ENCODE assay signal across 8 cellular contexts in the genomic region with DNA sequence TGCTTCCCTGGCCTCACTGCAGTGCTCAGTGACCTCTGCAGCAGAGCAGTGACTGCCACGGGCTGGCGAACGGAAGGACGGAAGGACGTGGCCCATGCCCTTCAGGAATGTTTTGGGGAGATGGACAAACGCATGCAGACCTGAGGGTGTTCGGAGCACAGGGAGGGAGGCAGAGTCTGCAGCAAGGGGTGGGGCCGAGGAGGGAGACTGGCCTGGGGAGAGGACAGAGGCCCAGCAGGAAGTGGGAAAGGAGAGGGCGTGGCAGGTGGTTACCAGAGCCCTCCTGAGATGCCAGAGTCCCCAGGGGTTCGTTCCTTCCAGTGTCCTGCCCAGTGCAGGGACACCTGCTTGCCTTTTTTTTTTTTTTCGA. TPM values are rescaled to one million over a fixed set of nuclear protein-coding genes. Genes with fewer than 3 reads are reported as not detected.
DNase-seq lines count a peak whose midpoint lies in the region; ATAC-seq and TF ChIP-seq lines count a peak whose summit lies in the region.
"Had no signal": no experiment of that assay in that cellular context is flagged by ENCODE, and none has a peak within 500 bp of the region (broad histone marks: within the 10 kb centered on the region; RNA-seq: fewer than 3 reads in every experiment).

No MANE protein-coding gene starts in this region.

- H3K4me3 ChIP-seq in HEK293 (ENCODE audit: low read depth, low read length) (no peak overlapping the region), SJCRH30 (peak overlapping the region; percentile 45), right cardiac atrium (ENCODE audit: low read length) (no peak overlapping the region), retinal pigment epithelial cell (ENCODE audit: low read length) (peak overlapping the region; percentile 15), prostate gland (no peak overlapping the region)

- no peaks in the 10 kb centered on the region for H3K27me3 ChIP-seq in SJCRH30
- H3K27me3 ChIP-seq in right cardiac atrium (ENCODE audit: control insufficient read depth, insufficient read depth), result no peaks in the 10 kb centered on the region
- no peaks in the 10 kb centered on the region for H3K27me3 ChIP-seq in prostate gland (replicated peaks; ENCODE audit: insufficient read depth)

- POLR2A ChIA-PET in HEK293 (lab: Yijun Ruan, JAX), result no interaction called here

- CTCF ChIA-PET in HEK293 (lab: Yijun Ruan, JAX), result interaction anchor here (0.7 kb wide), 1 partner anchor 139 kb away, joined by 3 read pairs; no protein-coding TSS in a partner anchor

- peak; percentile 53 to 58 for ATAC-seq in right cardiac atrium

- peak overlapping the region; percentile 58 for H3K27ac ChIP-seq in HEK293 (ENCODE audit: extremely low read depth, low read depth, low read length)
- H3K27ac ChIP-seq in SJCRH30, result peak overlapping the region; percentile 45
- no peak overlapping the region for H3K27ac ChIP-seq in right cardiac atrium (ENCODE audit: low read length)
- peak overlapping the region in 1 of 2 donors; percentile 13 for H3K27ac ChIP-seq in prostate gland

- peak; percentile 90 for DNase-seq in SJCRH30
- no peak for DNase-seq in right cardiac atrium
- no peak for DNase-seq in retinal pigment epithelial cell (ENCODE audit: low read depth)
- DNase-seq in superior temporal gyrus (ENCODE audit: extremely low spot score), result no peak
- no peak for DNase-seq in ureter (ENCODE audit: low spot score)
- no peak for DNase-seq in prostate gland (ENCODE audit: low spot score)
- DNase-seq: RPMI8226 had no signal

- no peak for TF ChIP-seq POLR2A in prostate gland (IDR thresholded peaks at IDR 0.05)

- 55% methylated on average over 11 of the region's 11 CpGs for WGBS in right cardiac atrium
- 52% methylated on average over 11 of the region's 11 CpGs for WGBS in prostate gland

- TF ChIP-seq CTCF in HEK293 (tag by site-specific recombination; IDR thresholded peaks at IDR 0.05) (no peak), retinal pigment epithelial cell (conservative IDR thresholded peaks at IDR 0.05; ENCODE audit: low read depth, low read length) (no peak), prostate gland (IDR thresholded peaks at IDR 0.05) (no peak)

- intact Hi-C loops in right cardiac atrium (cut with DNase I), result no loop called here
- intact Hi-C loops in prostate gland (cut with DNase I), result no loop called here

- no peaks in the 10 kb centered on the region for H3K9me3 ChIP-seq in HEK293 (ENCODE audit: control insufficient read depth, insufficient read depth, low read depth, low read length)
- no peaks in the 10 kb centered on the region for H3K9me3 ChIP-seq in SJCRH30 (replicated peaks)
- H3K9me3 ChIP-seq in right cardiac atrium (ENCODE audit: control insufficient read depth, low read length), result no peaks in the 10 kb centered on the region
- no peaks in the 10 kb centered on the region for H3K9me3 ChIP-seq in prostate gland

- H3K4me1 ChIP-seq in HEK293 (ENCODE audit: control insufficient read depth, insufficient read depth, low read length), result peaks cover 22% of the 10 kb centered on the region
- H3K4me1 ChIP-seq in SJCRH30, result peaks cover 49% of the 10 kb centered on the region
- no peaks in the 10 kb centered on the region for H3K4me1 ChIP-seq in right cardiac atrium (ENCODE audit: control insufficient read depth, insufficient read depth, low read length)
- H3K4me1 ChIP-seq in prostate gland (replicated peaks), result no peaks in the 10 kb centered on the region

- H3K36me3 ChIP-seq in HEK293 (ENCODE audit: control insufficient read depth in 2 of 2, insufficient read depth in 1 of 2, low read length in 2 of 2) (peaks cover 0 to 4% of the 10 kb centered on the region in 2 experiments; a peak in 1 of 3 replicates), SJCRH30 (no peaks in the 10 kb centered on the region), prostate gland (no peaks in the 10 kb centered on the region)

TF ChIP-seq in HEK293, 187 proteins besides CTCF, POLR2A, EP300 and RAD21 (continues in another document):
- TF ChIP-seq ZNF549 (tag by site-specific recombination; IDR thresholded peaks at IDR 0.05), result no peak
- TF ChIP-seq ZNF223 (tag by site-specific recombination; IDR thresholded peaks at IDR 0.05), result no peak
- TF ChIP-seq KLF1 (tag by site-specific recombination; IDR thresholded peaks at IDR 0.05), result peak; percentile 64
- TF ChIP-seq ZNF449 (tag by site-specific recombination; IDR thresholded peaks at IDR 0.05), result no peak
- peak; percentile 36; the same call in 1 of the 2 replicates for TF ChIP-seq ZNF423 (tag by site-specific recombination; IDR thresholded peaks at IDR 0.05)
- TF ChIP-seq ZSCAN23 (tag by site-specific recombination; IDR thresholded peaks at IDR 0.05), result no peak
- peak; percentile 62; the same call in 1 of the 2 replicates for TF ChIP-seq KLF7 (tag by site-specific recombination; IDR thresholded peaks at IDR 0.05; ENCODE audit: borderline replicate concordance)
- no peak for TF ChIP-seq ZNF521 (tag by site-specific recombination; IDR thresholded peaks at IDR 0.05)
- TF ChIP-seq, protein P1, sequence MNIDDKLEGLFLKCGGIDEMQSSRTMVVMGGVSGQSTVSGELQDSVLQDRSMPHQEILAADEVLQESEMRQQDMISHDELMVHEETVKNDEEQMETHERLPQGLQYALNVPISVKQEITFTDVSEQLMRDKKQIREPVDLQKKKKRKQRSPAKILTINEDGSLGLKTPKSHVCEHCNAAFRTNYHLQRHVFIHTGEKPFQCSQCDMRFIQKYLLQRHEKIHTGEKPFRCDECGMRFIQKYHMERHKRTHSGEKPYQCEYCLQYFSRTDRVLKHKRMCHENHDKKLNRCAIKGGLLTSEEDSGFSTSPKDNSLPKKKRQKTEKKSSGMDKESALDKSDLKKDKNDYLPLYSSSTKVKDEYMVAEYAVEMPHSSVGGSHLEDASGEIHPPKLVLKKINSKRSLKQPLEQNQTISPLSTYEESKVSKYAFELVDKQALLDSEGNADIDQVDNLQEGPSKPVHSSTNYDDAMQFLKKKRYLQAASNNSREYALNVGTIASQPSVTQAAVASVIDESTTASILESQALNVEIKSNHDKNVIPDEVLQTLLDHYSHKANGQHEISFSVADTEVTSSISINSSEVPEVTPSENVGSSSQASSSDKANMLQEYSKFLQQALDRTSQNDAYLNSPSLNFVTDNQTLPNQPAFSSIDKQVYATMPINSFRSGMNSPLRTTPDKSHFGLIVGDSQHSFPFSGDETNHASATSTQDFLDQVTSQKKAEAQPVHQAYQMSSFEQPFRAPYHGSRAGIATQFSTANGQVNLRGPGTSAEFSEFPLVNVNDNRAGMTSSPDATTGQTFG (tag by site-specific recombination; IDR thresholded peaks at IDR 0.05; ENCODE audit: borderline replicate concordance), result no peak
- TF ChIP-seq ATF2 (tag by site-specific recombination; IDR thresholded peaks at IDR 0.05; ENCODE audit: low read depth), result no peak
- TF ChIP-seq WT1 (tag by site-specific recombination; IDR thresholded peaks at IDR 0.05), result no peak
- peak; percentile 66 for TF ChIP-seq KLF9 (tag by site-specific recombination; IDR thresholded peaks at IDR 0.05; ENCODE audit: low read depth)
- peak; percentile 51; the same call in 1 of the 2 replicates for TF ChIP-seq GLIS1 (tag by site-specific recombination; IDR thresholded peaks at IDR 0.05)

RNA-seq across cellular contexts. Expression of gene ADORA2B, which starts 21.9 kb away (rescaled TPM):
- total RNA-seq in SJCRH30 (2014; rRNA removed; shearing (Covaris generic)), result 15.1 TPM in 2 replicates
- total RNA-seq in right cardiac atrium (under 1 TPM; 0.28 to 0.64 (median 0.42) TPM), ureter (5.2 TPM), prostate gland (10 to 100 TPM in 1 of 2 donors, 1 to 10 TPM in 1; 1.3 to 14.6 TPM)
- polyA plus RNA-seq in right cardiac atrium, result 0.38 TPM

RNA-seq across cellular contexts. Expression of gene ZSWIM7, which starts 32.6 kb away (rescaled TPM):
- 76.7 and 81.6 TPM in 2 replicates for total RNA-seq in SJCRH30 (2014; rRNA removed; shearing (Covaris generic))
- 10 to 100 TPM; 21.9 to 33.3 (median 29.8) TPM for total RNA-seq in right cardiac atrium
- polyA plus RNA-seq in right cardiac atrium, result 45.2 TPM
- total RNA-seq in ureter, result 29.9 TPM
- total RNA-seq in prostate gland, result 10 to 100 TPM; 15.1 to 16.5 TPM

RNA-seq across cellular contexts. Expression of gene TTC19, which starts 32.8 kb away (rescaled TPM):
- total RNA-seq in SJCRH30 (2014; rRNA removed; shearing (Covaris generic)), result 59.5 and 70.4 TPM in 2 replicates
- 10 to 100 TPM; 24.7 to 31.8 (median 26.8) TPM for total RNA-seq in right cardiac atrium
- 17.1 TPM for polyA plus RNA-seq in right cardiac atrium
- 61.6 TPM for total RNA-seq in ureter
- 100 to 1,000 TPM in 1 of 2 donors, 10 to 100 TPM in 1; 87.9 to 100 TPM for total RNA-seq in prostate gland

Comparison
In these comparisons a context has a peak if more than half of its experiments do, and no peak if none do; other contexts are left out.
1. H3K4me3 ChIP-seq: peak in SJCRH30 (single experiment) and retinal pigment epithelial cell (single experiment); none in HEK293 (single experiment), right cardiac atrium (single experiment) and prostate gland (0 of 2).
2. DNase-seq: peak in SJCRH30 (2 of 2); none in right cardiac atrium (0 of 3), retinal pigment epithelial cell (single experiment), superior temporal gyrus (single experiment), ureter (single experiment) and prostate gland (single experiment).